ENCODE assay signal across 8 cellular contexts in genomic region chr3:155871746-155872158, GRCh38. TPM values are rescaled to one million over a fixed set of nuclear protein-coding genes. Genes with fewer than 3 reads are reported as not detected.
A peak's percentile ranks its signal among the peaks of the same experiment; 100 is the strongest.
DNase-seq lines count a peak whose midpoint lies in the region; ATAC-seq and TF ChIP-seq lines count a peak whose summit lies in the region.

No MANE protein-coding gene starts in this region.

- H3K4me3 ChIP-seq in SK-N-SH (ENCODE audit: low read depth in 2 of 2, low read length in 1 of 2) (peak overlapping the region; percentile 85 to 96), stomach smooth muscle (ENCODE audit: low read length in 2 of 2) (peak overlapping the region; percentile 85 to 89)

- peak overlapping the region; percentile 97 for H3K4me3 Mint-ChIP-seq in activated CD4-positive, alpha-beta memory T cell treated with anti-CD3 and anti-CD28 coated beads, Interleukin-2, amount 10 ng/mL, durations not matched to agents 7 days and 5 days
- H3K4me3 Mint-ChIP-seq in immature natural killer cell: peak overlapping the region; percentile 91 to 96 (median 93)

- no peak for TF ChIP-seq CTCF in SK-N-SH (IDR thresholded peaks at IDR 0.05)

- TF ChIP-seq RAD21 in SK-N-SH (IDR thresholded peaks at IDR 0.05; ENCODE audit: low read length): no peak

- peaks cover 9% of the 10 kb centered on the region for H3F3A ChIP-seq in SK-N-SH (replicated peaks; ENCODE audit: insufficient read depth)

- peaks cover 38% of the 10 kb centered on the region for H3K4me1 Mint-ChIP-seq in activated CD4-positive, alpha-beta memory T cell treated with anti-CD3 and anti-CD28 coated beads, Interleukin-2, amount 10 ng/mL, durations not matched to agents 7 days and 5 days
- H3K4me1 Mint-ChIP-seq in immature natural killer cell: peaks cover 26 to 41% of the 10 kb centered on the region in 2 donors

- H3K79me2 ChIP-seq in SK-N-SH (ENCODE audit: insufficient read depth): peaks cover 62% of the 10 kb centered on the region

- no peaks in the 10 kb centered on the region for H3K36me3 ChIP-seq in SK-N-SH (replicated peaks in 1 of 2; ENCODE audit: control insufficient read depth in 1 of 2, insufficient read depth in 2 of 2, low read length in 1 of 2)
- H3K36me3 ChIP-seq in stomach smooth muscle (ENCODE audit: control insufficient read depth in 2 of 2, insufficient read depth in 2 of 2, low read length in 2 of 2): no peaks in the 10 kb centered on the region

- H3K9ac ChIP-seq in SK-N-SH: peak overlapping the region; percentile 96
- H3K9ac ChIP-seq in stomach smooth muscle (ENCODE audit: low read length in 2 of 2): peak overlapping the region; percentile 84 to 88

- CTCF ChIA-PET in SK-N-SH (lab: Yijun Ruan, JAX): interaction anchor here (1.2 to 5.6 kb wide), 6 partner anchors 10 to 66 kb away, joined by 3 to 49 read pairs (median 4); partner anchors contain the start of gene C3orf33
- CTCF ChIA-PET in activated CD4-positive, alpha-beta memory T cell treated with anti-CD3 and anti-CD28 coated beads, Interleukin-2, amount 10 ng/mL, durations not matched to agents 7 days and 5 days (lab: Charles Lee): interaction anchor here (0.6 to 8.9 kb wide), 8 partner anchors 7 to 122 kb away, joined by 3 to 91 read pairs (median 6); partner anchors contain the start of genes C3orf33 and SLC33A1

- peaks cover 8 to 13% of the 10 kb centered on the region in 2 experiments; a peak in 3 of 4 replicates for H3K4me1 ChIP-seq in SK-N-SH (ENCODE audit: control insufficient read depth in 1 of 2, insufficient read depth in 2 of 2, low read depth in 1 of 2, low read length in 1 of 2)
- H3K4me1 ChIP-seq in stomach smooth muscle (ENCODE audit: control insufficient read depth, insufficient read depth, low read length): peaks cover 14% of the 10 kb centered on the region

- peak overlapping the region; percentile 98 for H3K4me2 ChIP-seq in SK-N-SH

- H3K36me3 Mint-ChIP-seq in activated CD4-positive, alpha-beta memory T cell treated with anti-CD3 and anti-CD28 coated beads, Interleukin-2, amount 10 ng/mL, durations not matched to agents 7 days and 5 days (ENCODE audit: low read depth): peaks cover 9% of the 10 kb centered on the region
- H3K36me3 Mint-ChIP-seq in immature natural killer cell: no peaks in the 10 kb centered on the region

- POLR2A ChIA-PET in SK-N-SH (lab: Yijun Ruan, JAX): interaction anchor here (3.2 kb wide), 1 partner anchor 66 kb away, joined by 17 read pairs; the partner anchor contains the start of gene C3orf33
- POLR2A ChIA-PET in activated CD4-positive, alpha-beta memory T cell treated with anti-CD3 and anti-CD28 coated beads, Interleukin-2, amount 10 ng/mL, durations not matched to agents 7 days and 5 days (lab: Charles Lee): interaction anchor here (0.7 to 6.3 kb wide), 14 partner anchors 10 to 1547 kb away, joined by 3 to 127 read pairs (median 5); partner anchors contain the start of genes C3orf33, CCNL1 and SLC33A1

- H3K9me3 ChIP-seq in SK-N-SH (no peaks in the 10 kb centered on the region), stomach smooth muscle (ENCODE audit: control insufficient read depth in 2 of 2, low read length in 2 of 2) (no peaks in the 10 kb centered on the region)

- H3K9me3 Mint-ChIP-seq in activated CD4-positive, alpha-beta memory T cell treated with anti-CD3 and anti-CD28 coated beads, Interleukin-2, amount 10 ng/mL, durations not matched to agents 7 days and 5 days: no peaks in the 10 kb centered on the region
- no peaks in the 10 kb centered on the region for H3K9me3 Mint-ChIP-seq in immature natural killer cell

- peak overlapping the region; percentile 91 for H3K27ac Mint-ChIP-seq in activated CD4-positive, alpha-beta memory T cell treated with anti-CD3 and anti-CD28 coated beads, Interleukin-2, amount 10 ng/mL, durations not matched to agents 7 days and 5 days
- peak overlapping the region; percentile 86 to 95 (median 92) for H3K27ac Mint-ChIP-seq in immature natural killer cell

- H3K27me3 Mint-ChIP-seq in activated CD4-positive, alpha-beta memory T cell treated with anti-CD3 and anti-CD28 coated beads, Interleukin-2, amount 10 ng/mL, durations not matched to agents 7 days and 5 days: no peaks in the 10 kb centered on the region
- peaks cover 0 to 9% (median 4%) of the 10 kb centered on the region in 3 donors for H3K27me3 Mint-ChIP-seq in immature natural killer cell (ENCODE audit: low read depth in 3 of 3)

- no peaks in the 10 kb centered on the region for H3K27me3 ChIP-seq in SK-N-SH (ENCODE audit: insufficient read depth)
- no peaks in the 10 kb centered on the region for H3K27me3 ChIP-seq in stomach smooth muscle (ENCODE audit: control insufficient read depth in 1 of 2, insufficient read depth in 2 of 2, low read length in 2 of 2)

- H3K27ac ChIP-seq in SK-N-SH (ENCODE audit: low read depth in 2 of 2, low read length in 1 of 2): peak overlapping the region; percentile 86 to 92; a peak in 3 of 4 replicates
- peak overlapping the region; percentile 90 for H3K27ac ChIP-seq in stomach smooth muscle (ENCODE audit: low read length)

- WGBS in SK-N-SH (ENCODE audit: low lambda C conversion rate): 3% methylated on average over 19 of the region's 19 CpGs

- peaks cover 44% of the 10 kb centered on the region for H4K20me1 ChIP-seq in SK-N-SH (ENCODE audit: insufficient read depth)

- DNase-seq in SK-N-SH (no peak), immature natural killer cell (no peak), T-helper 9 cell (no peak)
- DNase-seq in activated CD4-positive, alpha-beta memory T cell treated with anti-CD3 and anti-CD28 coated beads, Interleukin-2, amount 10 ng/mL, durations not matched to agents 7 days and 5 days: no peak
- no peak for DNase-seq in activated CD4-positive, CD25-positive, alpha-beta regulatory T cell treated with anti-CD3 and anti-CD28 coated beads, Interleukin-2, amount 50 U/mL, for 72 hours

- peak in 1 of 2 experiments; percentile 2; a peak in 1 of 4 replicates for TF ChIP-seq EP300 in SK-N-SH (IDR thresholded peaks at IDR 0.05; ENCODE audit: borderline replicate concordance in 1 of 2, low read depth in 1 of 2, low read length in 1 of 2)

- H2AFZ ChIP-seq in SK-N-SH (ENCODE audit: low read depth): peak overlapping the region; percentile 86; the same call in 1 of the 2 replicates

- no peak for ATAC-seq in SK-N-SH treated with all-trans-retinoic acid at 6 μM for 48 hours
- peak; percentile 2 for ATAC-seq in HG02870 (IDR thresholded peaks at IDR 0.05; ENCODE audit: unreplicated experiment)

- no peaks in the 10 kb centered on the region for H3K9me2 ChIP-seq in SK-N-SH

TF ChIP-seq in SK-N-SH, 30 proteins besides CTCF, POLR2A, EP300 and RAD21 (continues in another document):
- TF ChIP-seq YY1 (IDR thresholded peaks at IDR 0.05; ENCODE audit: low read depth) (no peak), FOXJ3 (CRISPR knock-in tag; IDR thresholded peaks at IDR 0.05) (no peak), NRF1 (IDR thresholded peaks at IDR 0.05; ENCODE audit: low read depth, low read length) (no peak), JUND (IDR thresholded peaks at IDR 0.05) (no peak), IRF3 (IDR thresholded peaks at IDR 0.05; ENCODE audit: low read depth, low read length) (no peak), TEAD4 (IDR thresholded peaks at IDR 0.05; ENCODE audit: borderline replicate concordance, insufficient read depth) (no peak), NFIC (IDR thresholded peaks at IDR 0.05; ENCODE audit: borderline replicate concordance) (no peak), SIN3A (IDR thresholded peaks at IDR 0.05; ENCODE audit: borderline replicate concordance, low read depth, low read length) (no peak)

TF ChIP-seq in SK-N-SH treated with all-trans-retinoic acid at 6 μM for 48 hours, 23 proteins besides CTCF, POLR2A, EP300 and RAD21:
- TF ChIP-seq ZNF8 (CRISPR knock-in tag; IDR thresholded peaks at IDR 0.05): no peak

RNA-seq across cellular contexts. Expression of gene GMPS, which starts 1.3 kb away (rescaled TPM):
- 13.4 and 14.8 TPM in 2 replicates for polyA plus RNA-seq in SK-N-SH (2012; rRNA removed)
- polyA plus RNA-seq in SK-N-SH (2012; cell fraction: cytosol; rRNA removed): 21.1 and 28.5 TPM in 2 replicates
- 8.8 and 14.2 TPM in 2 replicates for polyA plus RNA-seq in SK-N-SH (2012; cell fraction: nucleus; rRNA removed)
- 100 to 1,000 TPM; 106 to 111 TPM for total RNA-seq in activated CD4-positive, alpha-beta memory T cell treated with anti-CD3 and anti-CD28 coated beads, Interleukin-2, amount 10 ng/mL, durations not matched to agents 7 days and 5 days
- polyA plus RNA-seq in immature natural killer cell: 10 to 100 TPM; 48.1 to 98.7 (median 68.1) TPM

RNA-seq across cellular contexts. Expression of gene SLC33A1, which starts 17.5 kb away (rescaled TPM):
- polyA plus RNA-seq in SK-N-SH (2012; rRNA removed) (10.3 and 12.8 TPM in 2 replicates), immature natural killer cell (10 to 100 TPM; 11.8 to 24.7 (median 20.4) TPM)
- 10.8 and 11.9 TPM in 2 replicates for polyA plus RNA-seq in SK-N-SH (2012; cell fraction: cytosol; rRNA removed)
- 17.4 and 17.6 TPM in 2 replicates for polyA plus RNA-seq in SK-N-SH (2012; cell fraction: nucleus; rRNA removed)
- total RNA-seq in activated CD4-positive, alpha-beta memory T cell treated with anti-CD3 and anti-CD28 coated beads, Interleukin-2, amount 10 ng/mL, durations not matched to agents 7 days and 5 days: 10 to 100 TPM; 31.6 to 34.2 TPM
